26 cellular contexts compared by ENCODE assay signal in genomic region chrX:97200454-97200853, GRCh38.
"Had no signal": no experiment of that assay in that cellular context is flagged by ENCODE, and none has a peak within 500 bp of the region (broad histone marks: within the 10 kb centered on the region; RNA-seq: fewer than 3 reads in every experiment).

No MANE protein-coding gene starts in this region.

- H3K27me3 ChIP-seq: right atrium auricular region, uterus had no signal

- H3K4me2 ChIP-seq: smooth muscle cell had no signal

- H3K4me1 ChIP-seq: breast epithelium, parathyroid adenoma, right atrium auricular region, uterus had no signal

- FAIRE-seq: endometrium, frontal cortex had no signal

- H3K9me3 ChIP-seq: uterus had no signal

- ATAC-seq: activated CD8-positive, alpha-beta memory T cell treated with anti-CD3 and anti-CD28 coated beads, Interleukin-2, amount 10 ng/mL, durations not matched to agents 7 days and 5 days; activated CD8-positive, alpha-beta T cell treated with anti-CD3 and anti-CD28 coated beads, Interleukin-2, amount 10 ng/mL, durations not matched to agents 7 days and 5 days; naive thymus-derived CD4-positive, alpha-beta T cell; stimulated activated memory B cell treated with anti-CD40 and anti-IgM and Interleukin-4, amounts not matched to agents 10 μg/mL and 1 μg/mL and 100 μg/mL, for 72 hours; stimulated activated naive CD8-positive, alpha-beta T cell treated with anti-CD3 and anti-CD28 coated beads, Interleukin-15, amount 100 ng/mL, for 72 hours had no signal

- H3K4me3 ChIP-seq: breast epithelium, right atrium auricular region, smooth muscle cell, uterus had no signal

- H3K79me2 ChIP-seq: parathyroid adenoma had no signal

- H3K27ac ChIP-seq: breast epithelium, epithelial cell of prostate, parathyroid adenoma, right atrium auricular region, uterus had no signal

- H3K9ac ChIP-seq: parathyroid adenoma had no signal

- DNase-seq: activated CD4-positive, alpha-beta T cell treated with anti-CD3 and anti-CD28 coated beads for 1 hour; activated CD4-positive, alpha-beta T cell treated with anti-CD3 and anti-CD28 coated beads, Interleukin-2, amount 50 U/mL, for 1 hour; activated CD8-positive, alpha-beta memory T cell treated with anti-CD3 and anti-CD28 coated beads, Interleukin-2, amount 10 ng/mL, durations not matched to agents 7 days and 5 days; activated CD8-positive, alpha-beta T cell treated with anti-CD3 and anti-CD28 coated beads, Interleukin-2, amount 10 ng/mL, durations not matched to agents 7 days and 5 days; activated T-cell treated with anti-CD3 and anti-CD28 coated beads, Interleukin-2, amount 50 U/mL, for 48 hours; central memory CD4-positive, alpha-beta T cell; effector CD4-positive, alpha-beta T cell; immature natural killer cell; midbrain; naive thymus-derived CD4-positive, alpha-beta T cell; occipital lobe; stimulated activated CD4-positive, alpha-beta T cell treated with anti-CD3 and anti-CD28 coated beads, Interleukin-1b, Interleukin-23, amount 100 ng/mL, for 48 hours; stimulated activated CD4-positive, alpha-beta T cell treated with anti-CD3 and anti-CD28 coated beads, Interleukin-4, amount 100 ng/mL, for 4 hours; stimulated activated CD8-positive, alpha-beta memory T cell treated with anti-CD3 and anti-CD28 coated beads, Interleukin-4, amount 100 ng/mL, for 48 hours; stimulated activated naive CD8-positive, alpha-beta T cell treated with anti-CD3 and anti-CD28 coated beads, Interleukin-15, amount 100 ng/mL, for 72 hours; substantia nigra; T-helper 9 cell; uterus had no signal

- H2AFZ ChIP-seq: parathyroid adenoma had no signal

- H3K36me3 ChIP-seq: breast epithelium, right atrium auricular region, uterus had no signal
